In the genomic region with DNA sequence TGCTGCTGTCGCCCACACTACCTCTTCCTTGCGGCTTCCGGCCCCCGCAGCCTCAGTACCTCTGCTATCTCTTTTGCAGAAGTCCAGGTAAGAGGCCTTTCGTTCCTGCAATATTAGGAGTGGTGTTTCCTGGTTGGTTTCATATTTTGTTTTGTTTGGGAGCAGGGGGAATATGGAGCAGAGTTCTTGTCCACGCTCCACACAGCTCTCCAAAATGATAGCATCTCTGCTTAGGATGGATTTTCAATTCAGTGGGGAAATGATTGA, we compare ENCODE assay signal across 8 cellular contexts. TPM values are rescaled to one million over a fixed set of nuclear protein-coding genes. Genes with fewer than 3 reads are reported as not detected.
DNase-seq lines count a peak whose midpoint lies in the region; ATAC-seq and TF ChIP-seq lines count a peak whose summit lies in the region.

No MANE protein-coding gene starts in this region.

- ATAC-seq in GM21360 (IDR thresholded peaks at IDR 0.05; ENCODE audit: unreplicated experiment), result peak; percentile 16
- no peak for ATAC-seq in GM18519 (IDR thresholded peaks at IDR 0.05; ENCODE audit: low FRiP score, unreplicated experiment)

- H3K4me2 ChIP-seq in OCI-LY1 (ENCODE audit: low read length), result peak overlapping the region; percentile 74

- H3F3A ChIP-seq in OCI-LY1 (ENCODE audit: insufficient read depth, low read length), result no peaks in the 10 kb centered on the region

- no peaks in the 10 kb centered on the region for H3K9me2 ChIP-seq in OCI-LY1 (ENCODE audit: low read depth, low read length)

- TF ChIP-seq CTCF in OCI-LY1 (IDR thresholded peaks at IDR 0.05; ENCODE audit: low read length) (no peak), esophagus muscularis mucosa (IDR thresholded peaks at IDR 0.05) (no peak), retinal pigment epithelial cell (conservative IDR thresholded peaks at IDR 0.05; ENCODE audit: low read depth, low read length) (no peak)

- TF ChIP-seq POLR2A in esophagus muscularis mucosa (IDR thresholded peaks at IDR 0.05; ENCODE audit: low read depth), result no peak

- H3K4me3 ChIP-seq in OCI-LY1 (ENCODE audit: low read depth, low read length, poor library complexity, severe bottlenecking) (peak overlapping the region; percentile 91), esophagus muscularis mucosa (peak overlapping the region; percentile 73 to 92 (median 90)), retinal pigment epithelial cell (ENCODE audit: low read length) (peak overlapping the region; percentile 99)

- WGBS in esophagus muscularis mucosa, result 2% methylated on average over 6 of the region's 6 CpGs

- H3K27ac ChIP-seq in OCI-LY1 (ENCODE audit: low read depth, low read length, poor library complexity, severe bottlenecking) (peak overlapping the region; percentile 68), esophagus muscularis mucosa (replicated peaks in 1 of 4) (peak overlapping the region; percentile 81 to 90 (median 86))

- DNase-seq in esophagus muscularis mucosa (ENCODE audit: extremely low spot score) (no peak), retinal pigment epithelial cell (ENCODE audit: low read depth) (no peak), D341Med (ENCODE audit: low spot score) (no peak), H4 (ENCODE audit: low spot score) (no peak), COLO668 (lab: John Stamatoyannopoulos, UW; ENCODE audit: unreplicated experiment) (no peak)

- H3K9me3 ChIP-seq in OCI-LY1 (ENCODE audit: low read length) (no peaks in the 10 kb centered on the region), esophagus muscularis mucosa (peaks cover 0 to 5% (median 2%) of the 10 kb centered on the region in 4 donors)

- intact Hi-C loops in esophagus muscularis mucosa (cut with DNase I), result no loop called here

- H2AFZ ChIP-seq in OCI-LY1 (ENCODE audit: low read length), result no peak overlapping the region

- no peaks in the 10 kb centered on the region for H4K20me1 ChIP-seq in OCI-LY1 (ENCODE audit: insufficient read depth, low read length)

- H3K36me3 ChIP-seq in OCI-LY1 (ENCODE audit: insufficient read depth, low read length) (peaks cover 43% of the 10 kb centered on the region), esophagus muscularis mucosa (peaks cover 26 to 45% (median 43%) of the 10 kb centered on the region in 4 donors)

- peaks cover 15% of the 10 kb centered on the region for H3K79me2 ChIP-seq in OCI-LY1 (ENCODE audit: insufficient read depth, low read length)

- H3K27me3 ChIP-seq in OCI-LY1 (ENCODE audit: insufficient read depth, low read length) (no peaks in the 10 kb centered on the region), esophagus muscularis mucosa (no peaks in the 10 kb centered on the region)

- TF ChIP-seq EP300 in esophagus muscularis mucosa (IDR thresholded peaks at IDR 0.05), result no peak

- peak overlapping the region; percentile 91 for H3K9ac ChIP-seq in OCI-LY1 (ENCODE audit: low read length)

- H3K4me1 ChIP-seq in OCI-LY1 (ENCODE audit: insufficient read depth, low read length, severe bottlenecking), result peaks cover 36% of the 10 kb centered on the region
- peaks cover 20 to 32% (median 26%) of the 10 kb centered on the region in 4 donors for H3K4me1 ChIP-seq in esophagus muscularis mucosa

RNA-seq across cellular contexts. Expression of a gene that starts 0.8 kb away (rescaled TPM):
- 10 to 100 TPM; 63.5 to 74.9 (median 71.3) TPM for total RNA-seq in esophagus muscularis mucosa
- 106 and 132 TPM in 2 replicates for total RNA-seq in H4 (2014; rRNA removed; shearing (Covaris generic))

RNA-seq across cellular contexts. Expression of a gene that starts 48.0 kb away (rescaled TPM):
- 10 to 100 TPM in 3 of 4 donors, 1 to 10 TPM in 1; 9.6 to 22.9 (median 15.3) TPM for total RNA-seq in esophagus muscularis mucosa
- total RNA-seq in H4 (2014; rRNA removed; shearing (Covaris generic)), result 13.6 and 13.9 TPM in 2 replicates
